Comparison of ENCODE assay signal across 26 cellular contexts in the genomic region with DNA sequence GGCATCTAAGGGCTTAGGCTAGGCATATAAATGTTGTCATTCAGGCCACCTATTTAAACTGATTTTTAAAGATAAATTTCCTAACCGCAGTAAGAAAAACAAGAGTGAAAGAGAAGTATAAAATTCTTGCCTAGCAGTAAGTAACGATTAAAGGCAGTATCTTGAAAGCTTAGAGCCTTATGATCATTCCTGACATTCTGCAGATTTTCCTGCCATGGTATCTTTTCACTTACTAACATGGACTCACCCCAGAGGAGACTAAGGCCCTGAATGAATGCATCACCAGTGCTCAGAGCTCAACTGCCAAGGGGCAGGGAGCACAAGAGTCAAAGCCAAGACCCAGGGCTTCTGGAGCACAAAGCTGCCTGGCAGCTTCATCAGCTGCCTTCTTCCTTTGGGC.
DNase-seq lines count a peak whose midpoint lies in the region; ATAC-seq, FAIRE-seq and TF ChIP-seq lines count a peak whose summit lies in the region.
"Had no signal": no experiment of that assay in that cellular context is flagged by ENCODE, and none has a peak within 500 bp of the region (broad histone marks: within the 10 kb centered on the region; RNA-seq: fewer than 3 reads in every experiment).

No MANE protein-coding gene starts in this region.

- H3K36me3 ChIP-seq in heart left ventricle = no peaks in the 10 kb centered on the region
- H3K36me3 ChIP-seq: left lung, prostate gland, thoracic aorta had no signal

- TF ChIP-seq POLR2A in H54 (IDR thresholded peaks at IDR 0.05; ENCODE audit: low read depth, low read length) (no peak), heart left ventricle (IDR thresholded peaks at IDR 0.05) (no peak)

- no peaks in the 10 kb centered on the region for H3K9me3 ChIP-seq in heart left ventricle
- H3K9me3 ChIP-seq: left lung, prostate gland, thoracic aorta had no signal

- H3K36me3 Mint-ChIP-seq in glutamatergic neuron (ENCODE audit: unreplicated experiment) = no peaks in the 10 kb centered on the region
- H3K36me3 Mint-ChIP-seq: CD8-positive, alpha-beta T cell; stimulated activated naive B cell treated with anti-CD40 and anti-IgM and Interleukin-4, amounts not matched to agents 10 μg/mL and 1 μg/mL and 100 μg/mL, for 72 hours had no signal

- H3K27ac ChIP-seq in heart left ventricle = no peak overlapping the region
- H3K27ac ChIP-seq: left lung, prostate gland, thoracic aorta had no signal

- DNase-seq in H54 (ENCODE audit: insufficient read length, low spot score) = no peak
- peak; percentile 34 for DNase-seq in NCI-H69 (lab: John Stamatoyannopoulos, UW)
- no peak for DNase-seq in glutamatergic neuron
- peak; percentile 58 for DNase-seq in renal cortical epithelial cell (ENCODE audit: low read depth)
- DNase-seq in NCI-H128 (lab: John Stamatoyannopoulos, UW; ENCODE audit: unreplicated experiment) = no peak
- no peak for DNase-seq in heart left ventricle
- no peak for DNase-seq in NCI-H187 treated with DMSO at 0.1 percent for 48 hours (lab: John Stamatoyannopoulos, UW)
- DNase-seq: activated B cell treated with CpG ODN at 0.5 μM for 24 hours; activated CD4-positive, alpha-beta T cell treated with anti-CD3 and anti-CD28 coated beads, Interleukin-2, amount 50 U/mL, for 4 hours; activated CD8-positive, alpha-beta memory T cell treated with anti-CD3 and anti-CD28 coated beads, Interleukin-2, amount 50 U/mL, for 4 hours; CD8-positive, alpha-beta T cell; cortex of kidney; DMS79 treated with DMSO at 0.1 percent for 48 hours; endodermal cell; left lung; NCI-H1105; NCI-H2081; NCI-H748 treated with DMSO at 0.1 percent for 48 hours; Right ventricle myocardium superior; small intestine; stimulated activated naive B cell treated with anti-CD40 and anti-IgM and Interleukin-4, amounts not matched to agents 10 μg/mL and 1 μg/mL and 100 μg/mL, for 72 hours; T1000 had no signal

- H3K9me3 Mint-ChIP-seq in glutamatergic neuron (ENCODE audit: unreplicated experiment) = peaks cover 7% of the 10 kb centered on the region
- H3K9me3 Mint-ChIP-seq: activated B cell treated with CpG ODN at 0.5 μM for 24 hours; CD8-positive, alpha-beta T cell; endodermal cell; stimulated activated naive B cell treated with anti-CD40 and anti-IgM and Interleukin-4, amounts not matched to agents 10 μg/mL and 1 μg/mL and 100 μg/mL, for 72 hours had no signal

- ATAC-seq in heart left ventricle = no peak
- ATAC-seq: CD8-positive, alpha-beta T cell; left lung; stimulated activated naive B cell treated with anti-CD40 and anti-IgM and Interleukin-4, amounts not matched to agents 10 μg/mL and 1 μg/mL and 100 μg/mL, for 72 hours had no signal

- 32 to 47% (median 34%) methylated on average over 2 of the region's 2 CpGs for WGBS in heart left ventricle, 4 donors

- no peak overlapping the region for H3K4me3 ChIP-seq in heart left ventricle
- H3K4me3 ChIP-seq: left lung, prostate gland, thoracic aorta had no signal

- H3K4me1 Mint-ChIP-seq in glutamatergic neuron (ENCODE audit: low read depth, unreplicated experiment) = peaks cover 29% of the 10 kb centered on the region
- H3K4me1 Mint-ChIP-seq: activated B cell treated with CpG ODN at 0.5 μM for 24 hours; endodermal cell; stimulated activated naive B cell treated with anti-CD40 and anti-IgM and Interleukin-4, amounts not matched to agents 10 μg/mL and 1 μg/mL and 100 μg/mL, for 72 hours had no signal

- H3K27me3 Mint-ChIP-seq in glutamatergic neuron (ENCODE audit: unreplicated experiment) = peaks cover 8% of the 10 kb centered on the region
- H3K27me3 Mint-ChIP-seq: activated B cell treated with CpG ODN at 0.5 μM for 24 hours; stimulated activated naive B cell treated with anti-CD40 and anti-IgM and Interleukin-4, amounts not matched to agents 10 μg/mL and 1 μg/mL and 100 μg/mL, for 72 hours had no signal

- no peaks in the 10 kb centered on the region for H3K27me3 ChIP-seq in heart left ventricle
- H3K27me3 ChIP-seq: left lung had no signal

- H3K4me3 Mint-ChIP-seq in glutamatergic neuron (ENCODE audit: unreplicated experiment) = no peak overlapping the region
- H3K4me3 Mint-ChIP-seq: activated B cell treated with CpG ODN at 0.5 μM for 24 hours; CD8-positive, alpha-beta T cell; endodermal cell; stimulated activated naive B cell treated with anti-CD40 and anti-IgM and Interleukin-4, amounts not matched to agents 10 μg/mL and 1 μg/mL and 100 μg/mL, for 72 hours had no signal

- TF ChIP-seq CTCF in glutamatergic neuron (IDR thresholded peaks at IDR 0.05; ENCODE audit: partially characterized antibody, unreplicated experiment) (no peak), heart left ventricle (IDR thresholded peaks at IDR 0.05) (no peak)

- intact Hi-C loops in heart left ventricle (cut with DNase I) = no loop called here

- FAIRE-seq in H54 (lab: Jason Lieb, UNC) = peak; percentile 80
- FAIRE-seq: bronchial epithelial cell, GM12892, small intestine had no signal

- peaks cover 0 to 7% (median 0%) of the 10 kb centered on the region in 12 donors for H3K4me1 ChIP-seq in heart left ventricle
- H3K4me1 ChIP-seq: left lung, prostate gland had no signal

- peak overlapping the region; percentile 3 for H3K27ac Mint-ChIP-seq in glutamatergic neuron (ENCODE audit: unreplicated experiment)
- H3K27ac Mint-ChIP-seq: activated B cell treated with CpG ODN at 0.5 μM for 24 hours; CD8-positive, alpha-beta T cell; endodermal cell; stimulated activated naive B cell treated with anti-CD40 and anti-IgM and Interleukin-4, amounts not matched to agents 10 μg/mL and 1 μg/mL and 100 μg/mL, for 72 hours had no signal

Comparison
In these comparisons a context has a peak if more than half of its experiments do, and no peak if none do; other contexts are left out.
1. DNase-seq: peak in NCI-H69 (single experiment) and renal cortical epithelial cell (single experiment); none in H54 (single experiment), glutamatergic neuron (single experiment), NCI-H128 (single experiment), heart left ventricle (0 of 5) and NCI-H187 treated with DMSO at 0.1 percent for 48 hours (single experiment).